1 cellular context compared by ENCODE assay signal in genomic region chr1:44641126-44642102, GRCh38.
TF ChIP-seq lines count a peak whose summit lies in the region.

No MANE protein-coding gene starts in this region.

TF ChIP-seq in GM12878, 131 proteins besides CTCF, POLR2A, EP300 and RAD21:
- TF ChIP-seq NR2C2 (IDR thresholded peaks at IDR 0.05; ENCODE audit: borderline replicate concordance, control insufficient read depth, insufficient read length, low read depth) (no peak), JUNB (IDR thresholded peaks at IDR 0.05) (no peak), STAT3 (IDR thresholded peaks at IDR 0.05; ENCODE audit: low read depth, low read length) (no peak), MXI1 (IDR thresholded peaks at IDR 0.05; ENCODE audit: low read depth, low read length) (no peak), BCLAF1 (IDR thresholded peaks at IDR 0.05) (no peak), PKNOX1 (IDR thresholded peaks at IDR 0.05) (no peak), NKRF (conservative IDR thresholded peaks at IDR 0.05) (no peak), HCFC1 (IDR thresholded peaks at IDR 0.05; ENCODE audit: low read length) (no peak), ATF3 (IDR thresholded peaks at IDR 0.05; ENCODE audit: borderline replicate concordance, extremely low read depth, low read depth, low read length) (no peak), NR2F1 (conservative IDR thresholded peaks at IDR 0.05) (no peak), RELB (IDR thresholded peaks at IDR 0.05; ENCODE audit: low read depth) (no peak), BMI1 (IDR thresholded peaks at IDR 0.05; ENCODE audit: borderline replicate concordance) (no peak), ZNF24 (IDR thresholded peaks at IDR 0.05) (no peak), KDM1A (IDR thresholded peaks at IDR 0.05; ENCODE audit: borderline replicate concordance) (no peak), SRF (IDR thresholded peaks at IDR 0.05; ENCODE audit: low read depth in 2 of 2, low read length in 2 of 2) (no peak), PML (IDR thresholded peaks at IDR 0.05; ENCODE audit: low read length) (no peak), ZSCAN29 (IDR thresholded peaks at IDR 0.05) (no peak)
TF ChIP-seq in GM12878: peak in this region for 0.
